In the genomic region with DNA sequence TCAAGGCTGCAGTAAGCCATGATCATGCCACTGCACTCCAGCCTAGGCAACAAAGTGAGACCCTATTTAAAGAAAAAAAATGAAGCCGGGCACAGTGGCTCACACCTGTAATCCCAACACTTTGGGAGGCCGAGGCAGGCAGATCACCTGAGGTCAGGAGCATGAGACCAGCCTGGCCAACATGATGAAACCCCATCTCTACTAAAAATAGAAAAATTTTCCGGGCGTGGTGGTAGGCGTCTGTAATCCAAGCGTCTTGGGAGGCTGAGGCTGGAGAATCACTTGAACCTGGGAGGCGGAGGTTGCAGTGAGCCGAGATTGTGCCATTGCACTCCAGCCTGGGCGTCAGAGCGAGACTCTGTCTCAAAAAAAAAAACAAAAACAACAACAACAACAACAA, we compare ENCODE assay signal across 7 cellular contexts. TPM values are rescaled to one million over a fixed set of nuclear protein-coding genes. Genes with fewer than 3 reads are reported as not detected.
"Had no signal": no experiment of that assay in that cellular context is flagged by ENCODE, and none has a peak within 500 bp of the region (broad histone marks: within the 10 kb centered on the region; RNA-seq: fewer than 3 reads in every experiment).

No MANE protein-coding gene starts in this region.

RNA-seq across cellular contexts. Expression of gene DCDC2B, which starts 43.3 kb away (rescaled TPM):
- total RNA-seq: GM23248, GM23338, H1, H4, H7, H9, HFFc6 had no signal
